In genomic region chr17:36550491-36551417, GRCh38 we compare ENCODE assay signal across 10 cellular contexts. TPM values are rescaled to one million over a fixed set of nuclear protein-coding genes. Genes with fewer than 3 reads are reported as not detected.
DNase-seq lines count a peak whose midpoint lies in the region; ATAC-seq and TF ChIP-seq lines count a peak whose summit lies in the region.
"Had no signal": no experiment of that assay in that cellular context is flagged by ENCODE, and none has a peak within 500 bp of the region (broad histone marks: within the 10 kb centered on the region; RNA-seq: fewer than 3 reads in every experiment).

No MANE protein-coding gene starts in this region.

- peak overlapping the region; percentile 81 for H3K27ac Mint-ChIP-seq in CD8-positive, alpha-beta T cell
- peak overlapping the region; percentile 74 to 87 for H3K27ac Mint-ChIP-seq in T-cell

- no peaks in the 10 kb centered on the region for H3K27me3 Mint-ChIP-seq in CD8-positive, alpha-beta T cell (ENCODE audit: low read depth)
- no peaks in the 10 kb centered on the region for H3K27me3 Mint-ChIP-seq in T-cell

- TF ChIP-seq CTCF in CD8-positive, alpha-beta T cell (IDR thresholded peaks at IDR 0.05): no peak
- TF ChIP-seq CTCF in HL-60 (IDR thresholded peaks at IDR 0.05; ENCODE audit: insufficient read depth, low read length) (no peak), mucosa of descending colon (IDR thresholded peaks at IDR 0.05) (no peak)

- peaks cover 5% of the 10 kb centered on the region for H3K36me3 ChIP-seq in CD8-positive, alpha-beta T cell (ENCODE audit: insufficient read depth, low read length)
- peaks cover 4% of the 10 kb centered on the region for H3K36me3 ChIP-seq in mucosa of descending colon (ENCODE audit: low read depth)

- no peaks in the 10 kb centered on the region for H3K9me3 ChIP-seq in CD8-positive, alpha-beta T cell (ENCODE audit: low read length)
- no peaks in the 10 kb centered on the region for H3K9me3 ChIP-seq in mucosa of descending colon

- no peak for DNase-seq in CD8-positive, alpha-beta T cell
- DNase-seq in HL-60 (ENCODE audit: low read depth in 1 of 2, low spot score in 1 of 2) (no peak), T-cell (no peak), mucosa of descending colon (no peak), T1000 (lab: John Stamatoyannopoulos, UW) (no peak)
- DNase-seq in activated CD4-positive, alpha-beta T cell treated with anti-CD3 and anti-CD28 coated beads, Interleukin-2, amount 50 U/mL, for 4 hours: no peak
- DNase-seq: DMS153; effector CD8-positive, alpha-beta T cell had no signal

- CTCF ChIA-PET in CD8-positive, alpha-beta T cell (lab: Charles Lee): interaction anchor here (0.7 to 1.6 kb wide), 3 partner anchors 13 to 53 kb away, joined by 3 to 4 read pairs (median 4); no protein-coding TSS in a partner anchor
- CTCF ChIA-PET in T-cell (lab: Charles Lee): interaction anchor here in 1 of 2 donors (0.6 to 0.8 kb wide), 3 partner anchors 12 to 1134 kb away, joined by 3 read pairs; no protein-coding TSS in a partner anchor

- H3K36me3 Mint-ChIP-seq in CD8-positive, alpha-beta T cell: peaks cover 34% of the 10 kb centered on the region
- H3K36me3 Mint-ChIP-seq in T-cell: peaks cover 13% of the 10 kb centered on the region

- peaks cover 88% of the 10 kb centered on the region for H3K4me1 ChIP-seq in CD8-positive, alpha-beta T cell (ENCODE audit: insufficient read depth, low read length)
- H3K4me1 ChIP-seq in mucosa of descending colon (ENCODE audit: low read depth): peaks cover 49% of the 10 kb centered on the region

- H3K27me3 ChIP-seq in CD8-positive, alpha-beta T cell (ENCODE audit: insufficient read depth, low read length): no peaks in the 10 kb centered on the region
- H3K27me3 ChIP-seq in HL-60 (ENCODE audit: insufficient read depth, poor library complexity, severe bottlenecking): no peaks in the 10 kb centered on the region

- H3K4me3 Mint-ChIP-seq in CD8-positive, alpha-beta T cell: peak overlapping the region; percentile 65
- H3K4me3 Mint-ChIP-seq in T-cell: peak overlapping the region; percentile 6 to 65 (median 47)

- peak; percentile 45 for ATAC-seq in CD8-positive, alpha-beta T cell
- ATAC-seq in T-cell (replicated peaks in 1 of 4) (peak; percentile 34 to 73 (median 55)), mucosa of descending colon (peak; percentile 69), HG03432 (IDR thresholded peaks at IDR 0.05; ENCODE audit: unreplicated experiment) (no peak), HG03175 (IDR thresholded peaks at IDR 0.05; ENCODE audit: unreplicated experiment) (no peak)

- H3K27ac ChIP-seq in CD8-positive, alpha-beta T cell (ENCODE audit: low read depth, low read length): no peak overlapping the region
- 0 out of 2 replicates have a peak overlapping the region, but pooled peaks have one; percentile 0 for H3K27ac ChIP-seq in HL-60 (replicated peaks)

- H3K4me3 ChIP-seq in CD8-positive, alpha-beta T cell (ENCODE audit: low read depth, low read length): no peak overlapping the region
- H3K4me3 ChIP-seq in HL-60 (replicated peaks; ENCODE audit: insufficient read depth, low read length): no peak overlapping the region
- no peak overlapping the region for H3K4me3 ChIP-seq in mucosa of descending colon

- no peaks in the 10 kb centered on the region for H3K9me3 Mint-ChIP-seq in CD8-positive, alpha-beta T cell
- H3K9me3 Mint-ChIP-seq in T-cell: no peaks in the 10 kb centered on the region

- H3K4me1 Mint-ChIP-seq in CD8-positive, alpha-beta T cell (ENCODE audit: low read depth): peaks cover 76% of the 10 kb centered on the region
- peaks cover 66 to 83% (median 81%) of the 10 kb centered on the region in 3 donors for H3K4me1 Mint-ChIP-seq in T-cell

- intact Hi-C loops in CD8-positive, alpha-beta T cell (cut with DNase I, micrococcal nuclease): no loop called here
- intact Hi-C loops in mucosa of descending colon (cut with DNase I, micrococcal nuclease): no loop called here

- POLR2A ChIA-PET in CD8-positive, alpha-beta T cell (lab: Charles Lee): interaction anchor here (0.9 to 1.7 kb wide), 3 partner anchors 16 to 172 kb away, joined by 3 to 6 read pairs (median 4); partner anchors contain the start of genes MYO19 and PIGW
- POLR2A ChIA-PET in T-cell (lab: Charles Lee): interaction anchor here (0.6 to 0.8 kb wide), 3 partner anchors 15 to 1059 kb away, joined by 3 read pairs; no protein-coding TSS in a partner anchor

RNA-seq across cellular contexts. Expression of gene GGNBP2, which starts 6.0 kb away (rescaled TPM):
- 100 to 1,000 TPM; 185 to 193 TPM for total RNA-seq in CD8-positive, alpha-beta T cell
- total RNA-seq in T-cell (100 to 1,000 TPM; 105 to 190 (median 111) TPM), mucosa of descending colon (10 to 100 TPM; 80.4 to 93.4 (median 90.7) TPM)

RNA-seq across cellular contexts. Expression of gene PIGW, which starts 16.0 kb away (rescaled TPM):
- 1 to 10 TPM; 2.3 to 3.4 TPM for total RNA-seq in CD8-positive, alpha-beta T cell
- total RNA-seq in T-cell (1 to 10 TPM; 6.0 to 8.7 (median 6.5) TPM), mucosa of descending colon (10 to 100 TPM in 1 of 3 donors, 1 to 10 TPM in 2; 4.6 to 10.2 (median 7.0) TPM)

RNA-seq across cellular contexts. Expression of gene MYO19, which starts 16.1 kb away (rescaled TPM):
- 10 to 100 TPM; 55.9 to 57.7 TPM for total RNA-seq in CD8-positive, alpha-beta T cell
- total RNA-seq in T-cell (10 to 100 TPM; 73.1 to 80.8 (median 79.4) TPM), mucosa of descending colon (100 to 1,000 TPM in 1 of 3 donors, 10 to 100 TPM in 2; 67.5 to 103 (median 93.4) TPM)

RNA-seq across cellular contexts. Expression of gene DHRS11, which starts 40.9 kb away (rescaled TPM):
- total RNA-seq in CD8-positive, alpha-beta T cell: 1 to 10 TPM; 1.7 to 2.6 TPM
- total RNA-seq in T-cell: 1 to 10 TPM; 2.6 to 9.7 (median 6.3) TPM
- 100 to 1,000 TPM; 146 to 295 (median 162) TPM for total RNA-seq in mucosa of descending colon

RNA-seq across cellular contexts. Expression of gene MRM1, which starts 50.6 kb away (rescaled TPM):
- total RNA-seq in CD8-positive, alpha-beta T cell: 1 to 10 TPM; 1.4 TPM
- total RNA-seq in T-cell (10 to 100 TPM in 3 of 5 donors, 1 to 10 TPM in 2; 2.3 to 18.2 (median 15.4) TPM), mucosa of descending colon (10 to 100 TPM in 1 of 3 donors, 1 to 10 TPM in 2; 8.2 to 12.8 (median 8.3) TPM)

Comparison
In these comparisons a context has a peak if more than half of its experiments do, and no peak if none do; other contexts are left out.
1. ATAC-seq: peak in CD8-positive, alpha-beta T cell (single experiment), T-cell (4 of 4) and mucosa of descending colon (single experiment); none in HG03432 (single experiment) and HG03175 (single experiment).